ENCODE assay signal across 9 cellular contexts in genomic region chr9:110579763-110580255, GRCh38. TPM values are rescaled to one million over a fixed set of nuclear protein-coding genes. Genes with fewer than 3 reads are reported as not detected.
DNase-seq lines count a peak whose midpoint lies in the region; ATAC-seq and TF ChIP-seq lines count a peak whose summit lies in the region.
"Had no signal": no experiment of that assay in that cellular context is flagged by ENCODE, and none has a peak within 500 bp of the region (broad histone marks: within the 10 kb centered on the region; RNA-seq: fewer than 3 reads in every experiment).

No MANE protein-coding gene starts in this region.

- POLR2A ChIA-PET in CD8-positive, alpha-beta T cell (lab: Charles Lee): no interaction called here

- peaks cover 36% of the 10 kb centered on the region for H3K27me3 Mint-ChIP-seq in activated T-helper 1 cell treated with anti-CD3 and anti-CD28 coated beads, Interleukin-12 subunit alpha, Interleukin-12 subunit beta, Interleukin-2, Interleukin-4 antibody, amounts not matched to agents 30 ng/mL and 10 ng/mL and 1 ng/mL, durations not matched to agents 14 hours and 24 hours and 36 hours (ENCODE audit: insufficient read depth)
- H3K27me3 Mint-ChIP-seq in CD8-positive, alpha-beta T cell (ENCODE audit: low read depth): peaks cover 27% of the 10 kb centered on the region

- no peaks in the 10 kb centered on the region for H3K36me3 ChIP-seq in adipocyte (ENCODE audit: control insufficient read depth, insufficient read depth, low read length, severe bottlenecking)
- no peaks in the 10 kb centered on the region for H3K36me3 ChIP-seq in CD8-positive, alpha-beta T cell (ENCODE audit: insufficient read depth, low read length)

- peak overlapping the region; percentile 99 for H3K9ac ChIP-seq in adipocyte (ENCODE audit: low read length)

- DNase-seq in ELF-1 (ENCODE audit: low read depth, low spot score) (peak; percentile 88), adipocyte (ENCODE audit: low read depth) (peak; percentile 94), left ventricle myocardium superior (peak; percentile 45), retinal pigment epithelial cell (ENCODE audit: low read depth) (no peak), NCI-H2227 treated with DMSO at 0.1 percent for 48 hours (lab: John Stamatoyannopoulos, UW) (no peak)
- no peak for DNase-seq in activated T-helper 1 cell treated with anti-CD3 and anti-CD28 coated beads, Interleukin-12 subunit alpha, Interleukin-12 subunit beta, Interleukin-2, Interleukin-4 antibody, amounts not matched to agents 30 ng/mL and 10 ng/mL and 1 ng/mL, durations not matched to agents 14 hours and 24 hours and 36 hours (ENCODE audit: low spot score)
- DNase-seq in CD8-positive, alpha-beta T cell: no peak

- CTCF ChIA-PET in CD8-positive, alpha-beta T cell (lab: Charles Lee): no interaction called here

- H3K27ac ChIP-seq in CD8-positive, alpha-beta T cell (ENCODE audit: low read depth, low read length): no peak overlapping the region

- H3K9me3 ChIP-seq in adipocyte (ENCODE audit: control insufficient read depth, low read length): no peaks in the 10 kb centered on the region
- H3K9me3 ChIP-seq in CD8-positive, alpha-beta T cell (ENCODE audit: low read length): no peaks in the 10 kb centered on the region

- no peaks in the 10 kb centered on the region for H3K27me3 ChIP-seq in adipocyte (replicated peaks; ENCODE audit: control insufficient read depth, insufficient read depth, low read length)
- H3K27me3 ChIP-seq in CD8-positive, alpha-beta T cell (ENCODE audit: insufficient read depth, low read length): no peaks in the 10 kb centered on the region

- intact Hi-C loops in left ventricle myocardium superior (cut with micrococcal nuclease): no loop called here
- intact Hi-C loops in activated T-helper 1 cell treated with anti-CD3 and anti-CD28 coated beads, Interleukin-12 subunit alpha, Interleukin-12 subunit beta, Interleukin-2, Interleukin-4 antibody, amounts not matched to agents 30 ng/mL and 10 ng/mL and 1 ng/mL, durations not matched to agents 14 hours and 24 hours and 36 hours (cut with micrococcal nuclease): loop anchor here (1.0 kb wide), 1 partner anchor 26 kb away; no protein-coding TSS in a partner anchor
- intact Hi-C loops in CD8-positive, alpha-beta T cell (cut with DNase I, micrococcal nuclease): no loop called here

- no peaks in the 10 kb centered on the region for H3K36me3 Mint-ChIP-seq in activated T-helper 1 cell treated with anti-CD3 and anti-CD28 coated beads, Interleukin-12 subunit alpha, Interleukin-12 subunit beta, Interleukin-2, Interleukin-4 antibody, amounts not matched to agents 30 ng/mL and 10 ng/mL and 1 ng/mL, durations not matched to agents 14 hours and 24 hours and 36 hours (ENCODE audit: low read depth)
- no peaks in the 10 kb centered on the region for H3K36me3 Mint-ChIP-seq in CD8-positive, alpha-beta T cell

- H3K27ac Mint-ChIP-seq in activated T-helper 1 cell treated with anti-CD3 and anti-CD28 coated beads, Interleukin-12 subunit alpha, Interleukin-12 subunit beta, Interleukin-2, Interleukin-4 antibody, amounts not matched to agents 30 ng/mL and 10 ng/mL and 1 ng/mL, durations not matched to agents 14 hours and 24 hours and 36 hours: no peak overlapping the region
- H3K27ac Mint-ChIP-seq in CD8-positive, alpha-beta T cell: no peak overlapping the region
- H3K27ac Mint-ChIP-seq: activated naive CD4-positive, alpha-beta T cell treated with anti-CD3 and anti-CD28 coated beads, Interleukin-2, amount 50 U/mL, for 72 hours had no signal

- H3K4me1 ChIP-seq in adipocyte (ENCODE audit: control insufficient read depth, insufficient read depth, low read length): peaks cover 39% of the 10 kb centered on the region
- no peaks in the 10 kb centered on the region for H3K4me1 ChIP-seq in CD8-positive, alpha-beta T cell (ENCODE audit: insufficient read depth, low read length)

- no peaks in the 10 kb centered on the region for H3K9me3 Mint-ChIP-seq in activated T-helper 1 cell treated with anti-CD3 and anti-CD28 coated beads, Interleukin-12 subunit alpha, Interleukin-12 subunit beta, Interleukin-2, Interleukin-4 antibody, amounts not matched to agents 30 ng/mL and 10 ng/mL and 1 ng/mL, durations not matched to agents 14 hours and 24 hours and 36 hours
- H3K9me3 Mint-ChIP-seq in CD8-positive, alpha-beta T cell: no peaks in the 10 kb centered on the region
- H3K9me3 Mint-ChIP-seq: activated naive CD4-positive, alpha-beta T cell treated with anti-CD3 and anti-CD28 coated beads, Interleukin-2, amount 50 U/mL, for 72 hours had no signal

- ATAC-seq in left ventricle myocardium superior (peak; percentile 53), GM21367 (IDR thresholded peaks at IDR 0.05; ENCODE audit: unreplicated experiment) (no peak)
- ATAC-seq in CD8-positive, alpha-beta T cell: no peak

- no peak for TF ChIP-seq CTCF in retinal pigment epithelial cell (conservative IDR thresholded peaks at IDR 0.05; ENCODE audit: low read depth, low read length)
- no peak for TF ChIP-seq CTCF in CD8-positive, alpha-beta T cell (IDR thresholded peaks at IDR 0.05)

- no peak overlapping the region for H3K4me3 Mint-ChIP-seq in activated T-helper 1 cell treated with anti-CD3 and anti-CD28 coated beads, Interleukin-12 subunit alpha, Interleukin-12 subunit beta, Interleukin-2, Interleukin-4 antibody, amounts not matched to agents 30 ng/mL and 10 ng/mL and 1 ng/mL, durations not matched to agents 14 hours and 24 hours and 36 hours
- no peak overlapping the region for H3K4me3 Mint-ChIP-seq in CD8-positive, alpha-beta T cell

- peaks cover 4% of the 10 kb centered on the region for H3K4me1 Mint-ChIP-seq in activated T-helper 1 cell treated with anti-CD3 and anti-CD28 coated beads, Interleukin-12 subunit alpha, Interleukin-12 subunit beta, Interleukin-2, Interleukin-4 antibody, amounts not matched to agents 30 ng/mL and 10 ng/mL and 1 ng/mL, durations not matched to agents 14 hours and 24 hours and 36 hours (ENCODE audit: low read depth)
- no peaks in the 10 kb centered on the region for H3K4me1 Mint-ChIP-seq in CD8-positive, alpha-beta T cell (ENCODE audit: low read depth)

- peak overlapping the region; percentile 98 for H3K4me3 ChIP-seq in adipocyte (ENCODE audit: low read length)
- H3K4me3 ChIP-seq in retinal pigment epithelial cell (ENCODE audit: low read length): peak overlapping the region; percentile 37
- no peak overlapping the region for H3K4me3 ChIP-seq in CD8-positive, alpha-beta T cell (ENCODE audit: low read depth, low read length)

RNA-seq across cellular contexts. Expression of gene SVEP1, which starts 0.3 kb away (rescaled TPM):
- 5.7 TPM for total RNA-seq in left ventricle myocardium superior
- total RNA-seq in activated T-helper 1 cell treated with anti-CD3 and anti-CD28 coated beads, Interleukin-12 subunit alpha, Interleukin-12 subunit beta, Interleukin-2, Interleukin-4 antibody, amounts not matched to agents 30 ng/mL and 10 ng/mL and 1 ng/mL, durations not matched to agents 14 hours and 24 hours and 36 hours: not detected in 2 replicates
- total RNA-seq in CD8-positive, alpha-beta T cell: not detected

Comparison
In these comparisons a context has a peak if more than half of its experiments do, and no peak if none do; other contexts are left out.
1. DNase-seq: peak in ELF-1 (single experiment), adipocyte (single experiment) and left ventricle myocardium superior (single experiment); none in retinal pigment epithelial cell (single experiment), activated T-helper 1 cell treated with anti-CD3 and anti-CD28 coated beads, Interleukin-12 subunit alpha, Interleukin-12 subunit beta, Interleukin-2, Interleukin-4 antibody, amounts not matched to agents 30 ng/mL and 10 ng/mL and 1 ng/mL, durations not matched to agents 14 hours and 24 hours and 36 hours (single experiment), CD8-positive, alpha-beta T cell (0 of 7) and NCI-H2227 treated with DMSO at 0.1 percent for 48 hours (single experiment).